Comparison of ENCODE assay signal across 24 cellular contexts in the genomic region with DNA sequence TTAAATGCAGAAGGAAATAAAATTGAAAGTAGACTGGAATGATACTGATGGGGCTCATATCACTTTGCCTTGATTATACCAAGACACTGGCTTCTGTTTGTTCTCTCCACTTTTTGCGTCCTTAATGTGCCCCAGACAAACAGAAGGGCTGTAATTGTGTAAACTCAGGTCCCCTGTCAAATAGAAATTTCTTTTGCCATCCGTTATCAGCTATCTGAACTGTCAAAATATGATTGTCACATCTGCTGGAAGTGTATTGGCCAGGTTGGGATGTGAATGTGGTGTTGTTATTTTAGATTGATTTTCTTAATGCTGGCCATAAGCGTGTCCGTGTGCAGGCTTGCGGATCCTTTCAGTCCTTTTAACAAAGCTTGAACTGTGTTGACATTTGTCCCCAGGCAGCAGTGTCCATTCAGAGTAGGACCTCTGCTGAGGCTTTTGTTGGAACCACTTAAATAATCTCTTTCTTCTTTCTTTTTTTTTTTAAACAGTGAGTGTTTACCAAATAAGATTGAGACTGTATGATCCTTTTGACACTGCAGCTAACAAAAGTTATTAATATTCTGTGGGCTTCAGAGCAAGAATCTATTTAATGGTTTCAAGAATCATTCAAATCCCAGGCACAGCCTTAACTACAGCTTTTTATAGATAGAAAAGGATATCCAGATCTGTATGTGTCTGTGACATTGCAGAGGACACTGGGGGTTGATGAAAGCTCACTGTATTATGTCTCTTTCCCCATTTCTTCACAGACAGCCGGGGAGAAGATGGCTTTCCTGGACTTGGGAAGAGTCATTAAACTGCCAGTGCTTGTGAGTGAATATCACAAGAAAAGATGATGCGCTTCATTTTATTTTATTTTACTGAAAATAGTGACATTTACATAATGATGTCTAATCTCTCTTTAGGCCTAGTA.
DNase-seq lines count a peak whose midpoint lies in the region; ATAC-seq lines count a peak whose summit lies in the region.
"Had no signal": no experiment of that assay in that cellular context is flagged by ENCODE, and none has a peak within 500 bp of the region (broad histone marks: within the 10 kb centered on the region; RNA-seq: fewer than 3 reads in every experiment).

No MANE protein-coding gene starts in this region.

- H3K36me3 Mint-ChIP-seq in activated T-cell treated with anti-CD3 and anti-CD28 coated beads, Interleukin-2, amount 50 U/mL, for 4 hours (ENCODE audit: insufficient read depth): no peaks in the 10 kb centered on the region

- peaks cover 5% of the 10 kb centered on the region for H3K4me1 ChIP-seq in mesodermal cell (ENCODE audit: control insufficient read depth, insufficient read depth, low read length, poor library complexity, severe bottlenecking)
- H3K4me1 ChIP-seq: lower lobe of right lung, psoas muscle had no signal

- H3K9me3 Mint-ChIP-seq in activated T-cell treated with anti-CD3 and anti-CD28 coated beads, Interleukin-2, amount 50 U/mL, for 4 hours: no peaks in the 10 kb centered on the region

- peak overlapping the region; percentile 86 for H3K27ac ChIP-seq in caudate nucleus (ENCODE audit: low read depth, low read length)
- peak overlapping the region; percentile 44 for H3K27ac ChIP-seq in mesodermal cell (ENCODE audit: low read depth, low read length, severe bottlenecking)
- H3K27ac ChIP-seq: heart right ventricle, lower lobe of right lung, psoas muscle, thoracic aorta had no signal

- H3K4me3 ChIP-seq in mesodermal cell (ENCODE audit: extremely low read depth, insufficient read depth, low read length, poor library complexity, severe bottlenecking): no peak overlapping the region
- H3K4me3 ChIP-seq: heart right ventricle, lower lobe of right lung, psoas muscle, smooth muscle cell, thoracic aorta had no signal

- H3K4me1 Mint-ChIP-seq in activated T-cell treated with anti-CD3 and anti-CD28 coated beads, Interleukin-2, amount 50 U/mL, for 4 hours (ENCODE audit: low read depth): no peaks in the 10 kb centered on the region
- H3K4me1 Mint-ChIP-seq: central memory CD8-positive, alpha-beta T cell had no signal

- DNase-seq in NCI-H1930 (lab: John Stamatoyannopoulos, UW) (peak; percentile 58 to 69), caudate nucleus (lab: John Stamatoyannopoulos, UW) (peak in 27 of 61 donors; percentile 4 to 73 (median 29)), superior temporal gyrus (ENCODE audit: extremely low spot score) (peak; percentile 90), DMS79 (lab: John Stamatoyannopoulos, UW) (no peak)
- DNase-seq in activated T-cell treated with anti-CD3 and anti-CD28 coated beads, Interleukin-2, amount 50 U/mL, for 4 hours: no peak
- no peak for DNase-seq in stimulated activated CD4-positive, alpha-beta T cell treated with anti-CD3 and anti-CD28 coated beads, Interleukin-4, amount 100 ng/mL, for 1 hour
- DNase-seq: activated CD4-positive, alpha-beta T cell treated with anti-CD3 and anti-CD28 coated beads, Interleukin-2, amount 50 U/mL, for 48 hours; activated naive CD4-positive, alpha-beta T cell; amniotic stem cell; effector memory CD4-positive, alpha-beta T cell; heart right ventricle; islet precursor cell; lower lobe of right lung; naive B cell; NCI-H2081; NCI-H510A; psoas muscle; stimulated activated CD8-positive, alpha-beta memory T cell treated with anti-CD3 and anti-CD28 coated beads, Interleukin-4, amount 100 ng/mL, for 48 hours; T-helper 2 cell had no signal

- no peaks in the 10 kb centered on the region for H3K27me3 Mint-ChIP-seq in activated T-cell treated with anti-CD3 and anti-CD28 coated beads, Interleukin-2, amount 50 U/mL, for 4 hours (ENCODE audit: low read depth)
- H3K27me3 Mint-ChIP-seq: B cell; central memory CD8-positive, alpha-beta T cell had no signal

- WGBS in mesodermal cell (ENCODE audit: insufficient coverage in 2 of 2), 2 experiments: 74 to 80% methylated on average over 4 of the region's 7 CpGs

- H3K36me3 ChIP-seq in mesodermal cell (ENCODE audit: control insufficient read depth, insufficient read depth, low read length): no peaks in the 10 kb centered on the region
- H3K36me3 ChIP-seq: heart right ventricle, lower lobe of right lung, thoracic aorta had no signal

- no peak for ATAC-seq in activated T-cell treated with anti-CD3 and anti-CD28 coated beads, Interleukin-2, amount 50 U/mL, for 4 hours
- ATAC-seq: heart right ventricle, psoas muscle had no signal

- H3K9me3 ChIP-seq in mesodermal cell (ENCODE audit: control insufficient read depth, low read length): no peaks in the 10 kb centered on the region
- H3K9me3 ChIP-seq: heart right ventricle, lower lobe of right lung, psoas muscle, thoracic aorta had no signal

- no peak overlapping the region for H3K4me3 Mint-ChIP-seq in activated T-cell treated with anti-CD3 and anti-CD28 coated beads, Interleukin-2, amount 50 U/mL, for 4 hours
- H3K4me3 Mint-ChIP-seq: B cell; central memory CD8-positive, alpha-beta T cell; naive B cell had no signal

Comparison
In these comparisons a context has a peak if more than half of its experiments do, and no peak if none do; other contexts are left out.
1. DNase-seq: peak in NCI-H1930 (2 of 2) and superior temporal gyrus (single experiment); none in activated T-cell treated with anti-CD3 and anti-CD28 coated beads, Interleukin-2, amount 50 U/mL, for 4 hours (single experiment), DMS79 (single experiment) and stimulated activated CD4-positive, alpha-beta T cell treated with anti-CD3 and anti-CD28 coated beads, Interleukin-4, amount 100 ng/mL, for 1 hour (single experiment).